ENCODE assay signal across 21 cellular contexts in the genomic region with DNA sequence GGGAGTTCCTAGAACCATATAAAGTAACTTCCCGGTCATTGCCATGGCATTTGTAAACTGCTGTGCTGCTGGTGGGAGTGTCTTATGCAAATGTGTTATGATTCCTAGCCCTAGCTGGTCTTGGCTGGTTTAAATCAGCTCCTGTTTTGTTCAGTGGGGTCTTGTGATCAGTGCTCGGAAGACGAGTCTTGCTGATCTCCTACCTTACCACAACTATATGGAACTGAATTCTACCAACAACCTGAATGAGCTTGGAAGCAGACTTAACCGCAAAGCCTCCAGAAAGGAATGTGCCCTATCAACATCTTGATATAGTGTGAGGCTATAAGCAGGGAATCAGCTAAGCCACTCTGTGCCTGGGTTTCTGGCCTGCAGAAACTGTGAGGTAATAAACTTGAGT. TPM values are rescaled to one million over a fixed set of nuclear protein-coding genes. Genes with fewer than 3 reads are reported as not detected.
DNase-seq lines count a peak whose midpoint lies in the region; ATAC-seq and TF ChIP-seq lines count a peak whose summit lies in the region.
"Had no signal": no experiment of that assay in that cellular context is flagged by ENCODE, and none has a peak within 500 bp of the region (broad histone marks: within the 10 kb centered on the region; RNA-seq: fewer than 3 reads in every experiment).

No MANE protein-coding gene starts in this region.

- no peaks in the 10 kb centered on the region for H3K36me3 ChIP-seq in left lung
- no peaks in the 10 kb centered on the region for H3K36me3 ChIP-seq in adrenal gland (replicated peaks in 1 of 2)
- H3K36me3 ChIP-seq: gastroesophageal sphincter, left ventricle myocardium inferior, neutrophil, tibial artery had no signal

- no peak for DNase-seq in left cardiac atrium
- no peak for DNase-seq in right cardiac atrium
- DNase-seq in cardiac fibroblast (ENCODE audit: low read depth in 2 of 2) = peak; percentile 56 to 96
- DNase-seq in left lung = no peak
- no peak for DNase-seq in natural killer cell
- no peak for DNase-seq in NCI-H146 treated with DMSO at 0.1 percent for 48 hours (lab: John Stamatoyannopoulos, UW; ENCODE audit: unreplicated experiment)
- no peak for DNase-seq in activated T-helper 2 cell treated with anti-CD3 and anti-CD28 coated beads, Interferon-gamma antibody, Interleukin-2, Interleukin-4, amounts not matched to agents 10 μg/mL and 5 μg/mL and 100 μg/mL, durations not matched to agents 14 hours and 24 hours and 36 hours (ENCODE audit: low spot score)
- DNase-seq in adrenal gland = no peak
- DNase-seq: activated CD8-positive, alpha-beta memory T cell treated with anti-CD3 and anti-CD28 coated beads, Interleukin-2, amount 50 U/mL, for 48 hours; activated naive CD8-positive, alpha-beta T cell treated with anti-CD3 and anti-CD28 coated beads, Interleukin-2, amount 10 ng/mL, durations not matched to agents 7 days and 5 days; dermis blood vessel endothelial cell; KBM-7; left ventricle myocardium inferior; NCI-H187; NCI-H748 treated with DMSO at 0.1 percent for 48 hours; SHP77; stimulated activated CD4-positive, alpha-beta T cell treated with anti-CD3 and anti-CD28 coated beads, Interleukin-15, amount 100 ng/mL, for 24 hours; tibial artery had no signal

- H3K27ac ChIP-seq in right cardiac atrium (ENCODE audit: low read length) (no peak overlapping the region), left lung (no peak overlapping the region), adrenal gland (no peak overlapping the region)
- H3K27ac ChIP-seq: gastroesophageal sphincter, left ventricle myocardium inferior, neutrophil, tibial artery had no signal

- no peaks in the 10 kb centered on the region for H3K36me3 Mint-ChIP-seq in natural killer cell
- no peaks in the 10 kb centered on the region for H3K36me3 Mint-ChIP-seq in activated T-helper 2 cell treated with anti-CD3 and anti-CD28 coated beads, Interferon-gamma antibody, Interleukin-2, Interleukin-4, amounts not matched to agents 10 μg/mL and 5 μg/mL and 100 μg/mL, durations not matched to agents 14 hours and 24 hours and 36 hours (ENCODE audit: low read depth)

- intact Hi-C loops in left cardiac atrium (cut with DNase I) = no loop called here
- intact Hi-C loops in right cardiac atrium (cut with DNase I) = no loop called here
- intact Hi-C loops in left lung (cut with DNase I) = no loop called here
- intact Hi-C loops in natural killer cell (cut with micrococcal nuclease) = no loop called here
- intact Hi-C loops in activated T-helper 2 cell treated with anti-CD3 and anti-CD28 coated beads, Interferon-gamma antibody, Interleukin-2, Interleukin-4, amounts not matched to agents 10 μg/mL and 5 μg/mL and 100 μg/mL, durations not matched to agents 14 hours and 24 hours and 36 hours (cut with micrococcal nuclease) = no loop called here
- intact Hi-C loops in adrenal gland (cut with DNase I) = no loop called here

- no peaks in the 10 kb centered on the region for H3K4me1 Mint-ChIP-seq in natural killer cell
- no peaks in the 10 kb centered on the region for H3K4me1 Mint-ChIP-seq in activated T-helper 2 cell treated with anti-CD3 and anti-CD28 coated beads, Interferon-gamma antibody, Interleukin-2, Interleukin-4, amounts not matched to agents 10 μg/mL and 5 μg/mL and 100 μg/mL, durations not matched to agents 14 hours and 24 hours and 36 hours (ENCODE audit: low read depth)

- H3K4me3 Mint-ChIP-seq in natural killer cell = no peak overlapping the region
- H3K4me3 Mint-ChIP-seq in activated T-helper 2 cell treated with anti-CD3 and anti-CD28 coated beads, Interferon-gamma antibody, Interleukin-2, Interleukin-4, amounts not matched to agents 10 μg/mL and 5 μg/mL and 100 μg/mL, durations not matched to agents 14 hours and 24 hours and 36 hours (ENCODE audit: low read depth) = no peak overlapping the region
- H3K4me3 Mint-ChIP-seq: activated naive CD8-positive, alpha-beta T cell treated with anti-CD3 and anti-CD28 coated beads, Interleukin-2, amount 10 ng/mL, durations not matched to agents 7 days and 5 days had no signal

- H3K4me1 ChIP-seq in right cardiac atrium (ENCODE audit: control insufficient read depth, insufficient read depth, low read length) (no peaks in the 10 kb centered on the region), left lung (no peaks in the 10 kb centered on the region), adrenal gland (replicated peaks in 1 of 2) (no peaks in the 10 kb centered on the region)
- H3K4me1 ChIP-seq: gastroesophageal sphincter, left ventricle myocardium inferior, tibial artery had no signal

- TF ChIP-seq CTCF in cardiac fibroblast (IDR thresholded peaks at IDR 0.05; ENCODE audit: low read depth, low read length) (no peak), left lung (IDR thresholded peaks at IDR 0.05) (no peak), natural killer cell (IDR thresholded peaks at IDR 0.05) (no peak), adrenal gland (IDR thresholded peaks at IDR 0.05) (no peak)

- peaks cover 0 to 14% of the 10 kb centered on the region in 2 donors for H3K27me3 Mint-ChIP-seq in natural killer cell (ENCODE audit: low read depth in 2 of 2)
- H3K27me3 Mint-ChIP-seq in activated T-helper 2 cell treated with anti-CD3 and anti-CD28 coated beads, Interferon-gamma antibody, Interleukin-2, Interleukin-4, amounts not matched to agents 10 μg/mL and 5 μg/mL and 100 μg/mL, durations not matched to agents 14 hours and 24 hours and 36 hours (ENCODE audit: low read depth) = peaks cover 2% of the 10 kb centered on the region

- H3K4me3 ChIP-seq in right cardiac atrium (ENCODE audit: low read length) = no peak overlapping the region
- H3K4me3 ChIP-seq in cardiac fibroblast (replicated peaks in 1 of 2; ENCODE audit: low read depth in 2 of 2, low read length in 2 of 2) = peak overlapping the region in 1 of 2 donors; percentile 14
- H3K4me3 ChIP-seq in left lung = no peak overlapping the region
- no peak overlapping the region for H3K4me3 ChIP-seq in adrenal gland
- H3K4me3 ChIP-seq: gastroesophageal sphincter, GM12878, left ventricle myocardium inferior, tibial artery had no signal

- H3K27me3 ChIP-seq in right cardiac atrium (ENCODE audit: control insufficient read depth, insufficient read depth) (no peaks in the 10 kb centered on the region), left lung (no peaks in the 10 kb centered on the region), adrenal gland (no peaks in the 10 kb centered on the region)
- H3K27me3 ChIP-seq: gastroesophageal sphincter, neutrophil, tibial artery had no signal

- peak; percentile 61 to 74 for ATAC-seq in left cardiac atrium
- no peak for ATAC-seq in right cardiac atrium
- peak; percentile 22 for ATAC-seq in left lung
- no peak for ATAC-seq in natural killer cell
- ATAC-seq: gastroesophageal sphincter, GM12878 had no signal

- 51% methylated on average over 4 of the region's 4 CpGs for WGBS in right cardiac atrium
- WGBS in adrenal gland, 4 donors = 75 to 87% (median 83%) methylated on average over 4 of the region's 4 CpGs

- H3K27ac Mint-ChIP-seq in natural killer cell = no peak overlapping the region
- no peak overlapping the region for H3K27ac Mint-ChIP-seq in activated T-helper 2 cell treated with anti-CD3 and anti-CD28 coated beads, Interferon-gamma antibody, Interleukin-2, Interleukin-4, amounts not matched to agents 10 μg/mL and 5 μg/mL and 100 μg/mL, durations not matched to agents 14 hours and 24 hours and 36 hours
- H3K27ac Mint-ChIP-seq: activated naive CD8-positive, alpha-beta T cell treated with anti-CD3 and anti-CD28 coated beads, Interleukin-2, amount 10 ng/mL, durations not matched to agents 7 days and 5 days had no signal

- no peak for TF ChIP-seq POLR2A in adrenal gland (IDR thresholded peaks at IDR 0.05)

- H3K9me3 ChIP-seq in right cardiac atrium (ENCODE audit: control insufficient read depth, low read length) = no peaks in the 10 kb centered on the region
- no peaks in the 10 kb centered on the region for H3K9me3 ChIP-seq in left lung
- no peaks in the 10 kb centered on the region for H3K9me3 ChIP-seq in adrenal gland (replicated peaks in 1 of 3)
- H3K9me3 ChIP-seq: gastroesophageal sphincter, left ventricle myocardium inferior, neutrophil, tibial artery had no signal

- peaks cover 0 to 2% of the 10 kb centered on the region in 2 donors for H3K9me3 Mint-ChIP-seq in natural killer cell
- no peaks in the 10 kb centered on the region for H3K9me3 Mint-ChIP-seq in activated T-helper 2 cell treated with anti-CD3 and anti-CD28 coated beads, Interferon-gamma antibody, Interleukin-2, Interleukin-4, amounts not matched to agents 10 μg/mL and 5 μg/mL and 100 μg/mL, durations not matched to agents 14 hours and 24 hours and 36 hours

RNA-seq across cellular contexts. Expression of a gene that starts 33.5 kb away (rescaled TPM):
- total RNA-seq in left cardiac atrium = 10 to 100 TPM; 42.7 to 50.0 TPM
- total RNA-seq in right cardiac atrium = 10 to 100 TPM; 31.5 to 42.6 (median 37.2) TPM
- polyA plus RNA-seq in right cardiac atrium = 30.7 TPM
- 10 to 100 TPM; 66.9 to 78.0 TPM for total RNA-seq in left lung
- total RNA-seq in natural killer cell = 10 to 100 TPM; 31.1 to 35.3 (median 34.4) TPM
- 46.1 and 55.3 TPM in 2 replicates for total RNA-seq in activated T-helper 2 cell treated with anti-CD3 and anti-CD28 coated beads, Interferon-gamma antibody, Interleukin-2, Interleukin-4, amounts not matched to agents 10 μg/mL and 5 μg/mL and 100 μg/mL, durations not matched to agents 14 hours and 24 hours and 36 hours
- total RNA-seq in adrenal gland = 10 to 100 TPM; 16.7 to 93.0 (median 56.2) TPM
- 10 to 100 TPM; 67.0 to 73.0 (median 69.6) TPM for polyA plus RNA-seq in adrenal gland

Comparison
In these comparisons a context has a peak if more than half of its experiments do, and no peak if none do; other contexts are left out.
1. ATAC-seq: peak in left cardiac atrium (2 of 2) and left lung (single experiment); none in right cardiac atrium (0 of 2) and natural killer cell (0 of 3).
2. DNase-seq: peak in cardiac fibroblast (2 of 2); none in left cardiac atrium (single experiment), right cardiac atrium (0 of 3), left lung (0 of 2), natural killer cell (single experiment), NCI-H146 treated with DMSO at 0.1 percent for 48 hours (single experiment), activated T-helper 2 cell treated with anti-CD3 and anti-CD28 coated beads, Interferon-gamma antibody, Interleukin-2, Interleukin-4, amounts not matched to agents 10 μg/mL and 5 μg/mL and 100 μg/mL, durations not matched to agents 14 hours and 24 hours and 36 hours (single experiment) and adrenal gland (0 of 7).